ENCODE assay signal across 25 cellular contexts in genomic region chr12:52335598-52336262, GRCh38. TPM values are rescaled to one million over a fixed set of nuclear protein-coding genes. Genes with fewer than 3 reads are reported as not detected.
DNase-seq lines count a peak whose midpoint lies in the region; ATAC-seq and TF ChIP-seq lines count a peak whose summit lies in the region.
"Had no signal": no experiment of that assay in that cellular context is flagged by ENCODE, and none has a peak within 500 bp of the region (broad histone marks: within the 10 kb centered on the region; RNA-seq: fewer than 3 reads in every experiment).

No MANE protein-coding gene starts in this region.

- no peaks in the 10 kb centered on the region for H3K36me3 ChIP-seq in mucosa of descending colon (ENCODE audit: low read depth)
- H3K36me3 ChIP-seq: adrenal gland; BLaER1 treated with 17β-estradiol and CSF1 and Interleukin-3, amounts not matched to agents 10 nM and 100 nM; heart left ventricle; upper lobe of left lung had no signal

- DNase-seq in DMS79 (lab: John Stamatoyannopoulos, UW) (peak; percentile 83), NCI-H1105 treated with DMSO at 0.1 percent for 48 hours (lab: John Stamatoyannopoulos, UW) (peak; percentile 86), RPMI8226 (peak; percentile 88), mucosa of descending colon (peak in 2 of 3 donors; percentile 73 to 79), NCI-H146 (lab: John Stamatoyannopoulos, UW) (no peak)
- DNase-seq in stimulated activated effector memory CD8-positive, alpha-beta T cell treated with anti-CD3 and anti-CD28 coated beads, Interleukin-12 subunit alpha, Interleukin-12 subunit beta, amount 100 ng/mL, for 72 hours (ENCODE audit: low spot score in 2 of 2): no peak
- DNase-seq: activated B cell treated with CpG ODN at 0.5 μM for 24 hours; activated CD8-positive, alpha-beta T cell treated with anti-CD3 and anti-CD28 coated beads, Interleukin-2, amount 10 ng/mL, durations not matched to agents 7 days and 5 days; adrenal gland; central memory CD4-positive, alpha-beta T cell; DMS53; effector CD8-positive, alpha-beta T cell; HCEC 1CT; heart left ventricle; mesenchymal stem cell; NCI-H1930; nephron progenitor cell; retina; stimulated activated CD4-positive, alpha-beta T cell treated with anti-CD3 and anti-CD28 coated beads, Interleukin-15, amount 100 ng/mL, for 24 hours; stimulated activated naive CD8-positive, alpha-beta T cell treated with anti-CD3 and anti-CD28 coated beads, Interleukin-15, Interleukin-2, amounts not matched to agents 100 U/mL and 50 U/mL, for 24 hours had no signal

- peak; percentile 77 for ATAC-seq in mucosa of descending colon
- no peak for ATAC-seq in stimulated activated effector memory CD8-positive, alpha-beta T cell treated with anti-CD3 and anti-CD28 coated beads, Interleukin-12 subunit alpha, Interleukin-12 subunit beta, amount 100 ng/mL, for 72 hours
- ATAC-seq in GM21360 (IDR thresholded peaks at IDR 0.05; ENCODE audit: unreplicated experiment): no peak
- ATAC-seq in HG03095 (IDR thresholded peaks at IDR 0.05; ENCODE audit: unreplicated experiment): no peak
- ATAC-seq: activated CD8-positive, alpha-beta T cell treated with anti-CD3 and anti-CD28 coated beads, Interleukin-2, amount 10 ng/mL, durations not matched to agents 7 days and 5 days; heart left ventricle; stimulated activated naive CD8-positive, alpha-beta T cell treated with anti-CD3 and anti-CD28 coated beads, Interleukin-15, Interleukin-2, amounts not matched to agents 100 U/mL and 50 U/mL, for 24 hours had no signal

- H3K27ac Mint-ChIP-seq in stimulated activated effector memory CD8-positive, alpha-beta T cell treated with anti-CD3 and anti-CD28 coated beads, Interleukin-12 subunit alpha, Interleukin-12 subunit beta, amount 100 ng/mL, for 72 hours: no peak overlapping the region
- H3K27ac Mint-ChIP-seq: activated B cell treated with CpG ODN at 0.5 μM for 24 hours; activated CD8-positive, alpha-beta T cell treated with anti-CD3 and anti-CD28 coated beads, Interleukin-2, amount 10 ng/mL, durations not matched to agents 7 days and 5 days; nephron progenitor cell; T-helper 1 cell treated with Interleukin-12 subunit alpha and Interleukin-12 subunit beta and Interleukin-4 antibody, amounts not matched to agents 30 μg/mL and 1 μg/mL, for 36 hours had no signal

- no peak overlapping the region for H3K4me3 ChIP-seq in mucosa of descending colon
- H3K4me3 ChIP-seq: adrenal gland; BLaER1 treated with 17β-estradiol and CSF1 and Interleukin-3, amounts not matched to agents 10 nM and 100 nM; heart left ventricle; upper lobe of left lung had no signal

- H3K36me3 Mint-ChIP-seq in stimulated activated effector memory CD8-positive, alpha-beta T cell treated with anti-CD3 and anti-CD28 coated beads, Interleukin-12 subunit alpha, Interleukin-12 subunit beta, amount 100 ng/mL, for 72 hours: no peaks in the 10 kb centered on the region

- no peak overlapping the region for H3K4me3 Mint-ChIP-seq in stimulated activated effector memory CD8-positive, alpha-beta T cell treated with anti-CD3 and anti-CD28 coated beads, Interleukin-12 subunit alpha, Interleukin-12 subunit beta, amount 100 ng/mL, for 72 hours
- H3K4me3 Mint-ChIP-seq: activated B cell treated with CpG ODN at 0.5 μM for 24 hours; activated CD8-positive, alpha-beta T cell treated with anti-CD3 and anti-CD28 coated beads, Interleukin-2, amount 10 ng/mL, durations not matched to agents 7 days and 5 days; nephron progenitor cell; T-helper 1 cell treated with Interleukin-12 subunit alpha and Interleukin-12 subunit beta and Interleukin-4 antibody, amounts not matched to agents 30 μg/mL and 1 μg/mL, for 36 hours had no signal

- peaks cover 4% of the 10 kb centered on the region for H3K9me3 Mint-ChIP-seq in stimulated activated effector memory CD8-positive, alpha-beta T cell treated with anti-CD3 and anti-CD28 coated beads, Interleukin-12 subunit alpha, Interleukin-12 subunit beta, amount 100 ng/mL, for 72 hours
- H3K9me3 Mint-ChIP-seq: T-helper 1 cell treated with Interleukin-12 subunit alpha and Interleukin-12 subunit beta and Interleukin-4 antibody, amounts not matched to agents 30 μg/mL and 1 μg/mL, for 36 hours had no signal

- H3K9me3 ChIP-seq in mucosa of descending colon: no peaks in the 10 kb centered on the region

- intact Hi-C loops in mucosa of descending colon (cut with DNase I, micrococcal nuclease): no loop called here

- peaks cover 7% of the 10 kb centered on the region for H3K4me1 Mint-ChIP-seq in stimulated activated effector memory CD8-positive, alpha-beta T cell treated with anti-CD3 and anti-CD28 coated beads, Interleukin-12 subunit alpha, Interleukin-12 subunit beta, amount 100 ng/mL, for 72 hours
- H3K4me1 Mint-ChIP-seq: activated B cell treated with CpG ODN at 0.5 μM for 24 hours, nephron progenitor cell had no signal

- peaks cover 9% of the 10 kb centered on the region for H3K4me1 ChIP-seq in mucosa of descending colon (ENCODE audit: low read depth)
- H3K4me1 ChIP-seq: adrenal gland; BLaER1 treated with 17β-estradiol and CSF1 and Interleukin-3, amounts not matched to agents 10 nM and 100 nM; heart left ventricle; upper lobe of left lung had no signal

- no peak for TF ChIP-seq CTCF in mucosa of descending colon (IDR thresholded peaks at IDR 0.05)

RNA-seq across cellular contexts. Expression of gene KRT83, which starts 14.5 kb away (rescaled TPM):
- not detected for total RNA-seq in mucosa of descending colon
- total RNA-seq: activated B cell treated with CpG ODN at 0.5 μM for 24 hours; activated CD8-positive, alpha-beta T cell treated with anti-CD3 and anti-CD28 coated beads, Interleukin-2, amount 10 ng/mL, durations not matched to agents 7 days and 5 days; adrenal gland; heart left ventricle; upper lobe of left lung had no signal

RNA-seq across cellular contexts. Expression of gene KRT85, which starts 31.6 kb away (rescaled TPM):
- not detected for total RNA-seq in mucosa of descending colon
- total RNA-seq: activated B cell treated with CpG ODN at 0.5 μM for 24 hours; activated CD8-positive, alpha-beta T cell treated with anti-CD3 and anti-CD28 coated beads, Interleukin-2, amount 10 ng/mL, durations not matched to agents 7 days and 5 days; adrenal gland; heart left ventricle; upper lobe of left lung had no signal

RNA-seq across cellular contexts. Expression of gene KRT81, which starts 44.4 kb away (rescaled TPM):
- not detected for total RNA-seq in mucosa of descending colon
- total RNA-seq: activated B cell treated with CpG ODN at 0.5 μM for 24 hours, heart left ventricle had no signal

RNA-seq across cellular contexts. Expression of gene KRT84, which starts 49.7 kb away (rescaled TPM):
- total RNA-seq in mucosa of descending colon: not detected
- total RNA-seq: activated B cell treated with CpG ODN at 0.5 μM for 24 hours; activated CD8-positive, alpha-beta T cell treated with anti-CD3 and anti-CD28 coated beads, Interleukin-2, amount 10 ng/mL, durations not matched to agents 7 days and 5 days; adrenal gland; heart left ventricle; upper lobe of left lung had no signal

Comparison
In these comparisons a context has a peak if more than half of its experiments do, and no peak if none do; other contexts are left out.
1. DNase-seq: peak in DMS79 (single experiment), NCI-H1105 treated with DMSO at 0.1 percent for 48 hours (single experiment), RPMI8226 (single experiment) and mucosa of descending colon (2 of 3); none in stimulated activated effector memory CD8-positive, alpha-beta T cell treated with anti-CD3 and anti-CD28 coated beads, Interleukin-12 subunit alpha, Interleukin-12 subunit beta, amount 100 ng/mL, for 72 hours (0 of 2) and NCI-H146 (single experiment).